Comparison of ENCODE assay signal across 12 cellular contexts in genomic region chr22:25666308-25666707, GRCh38.
DNase-seq lines count a peak whose midpoint lies in the region; ATAC-seq and TF ChIP-seq lines count a peak whose summit lies in the region.
"Had no signal": no experiment of that assay in that cellular context is flagged by ENCODE, and none has a peak within 500 bp of the region (broad histone marks: within the 10 kb centered on the region; RNA-seq: fewer than 3 reads in every experiment).

No MANE protein-coding gene starts in this region.

- H3K27me3 Mint-ChIP-seq in Caco-2 (ENCODE audit: insufficient read depth, unreplicated experiment), result no peaks in the 10 kb centered on the region
- H3K27me3 Mint-ChIP-seq in CD8-positive, alpha-beta T cell (ENCODE audit: low read depth), result no peaks in the 10 kb centered on the region

- H3K27ac Mint-ChIP-seq in Caco-2 (ENCODE audit: unreplicated experiment), result no peak overlapping the region
- H3K27ac Mint-ChIP-seq in CD8-positive, alpha-beta T cell, result no peak overlapping the region
- H3K27ac Mint-ChIP-seq: activated T-cell treated with anti-CD3 and anti-CD28 coated beads, Interleukin-2, amount 50 U/mL, for 24 hours had no signal

- H3K27ac ChIP-seq in Peyer's patch, result no peak overlapping the region
- peak overlapping the region in 7 of 12 donors; percentile 9 to 59 (median 34) for H3K27ac ChIP-seq in heart left ventricle
- no peak overlapping the region for H3K27ac ChIP-seq in psoas muscle
- no peak overlapping the region for H3K27ac ChIP-seq in CD8-positive, alpha-beta T cell (ENCODE audit: low read depth, low read length)

- TF ChIP-seq CTCF in Caco-2 (IDR thresholded peaks at IDR 0.05; ENCODE audit: insufficient read depth in 1 of 2, low read depth in 1 of 2, low read length in 1 of 2, severe bottlenecking in 1 of 2, unreplicated experiment in 1 of 2) (no peak), Peyer's patch (IDR thresholded peaks at IDR 0.05) (no peak), heart left ventricle (IDR thresholded peaks at IDR 0.05) (no peak), psoas muscle (IDR thresholded peaks at IDR 0.05) (no peak), GM13976 (IDR thresholded peaks at IDR 0.05; ENCODE audit: borderline replicate concordance, control extremely low read depth, extremely low read depth, insufficient read depth, missing control alignments) (no peak)
- TF ChIP-seq CTCF in CD8-positive, alpha-beta T cell (IDR thresholded peaks at IDR 0.05), result no peak

- CTCF ChIA-PET in Caco-2 (lab: Charles Lee), result interaction anchor here (1.1 kb wide), 1 partner anchor 122 kb away, joined by 4 read pairs; no protein-coding TSS in a partner anchor
- CTCF ChIA-PET in CD8-positive, alpha-beta T cell (lab: Charles Lee), result interaction anchor here (1.3 kb wide), 1 partner anchor 13 kb away, joined by 4 read pairs; no protein-coding TSS in a partner anchor

- no peaks in the 10 kb centered on the region for H3K4me1 Mint-ChIP-seq in Caco-2 (ENCODE audit: low read depth, unreplicated experiment)
- no peaks in the 10 kb centered on the region for H3K4me1 Mint-ChIP-seq in CD8-positive, alpha-beta T cell (ENCODE audit: low read depth)

- H3K36me3 ChIP-seq in Caco-2 (ENCODE audit: control insufficient read depth, insufficient read depth, low read length) (no peaks in the 10 kb centered on the region), Peyer's patch (no peaks in the 10 kb centered on the region), heart left ventricle (no peaks in the 10 kb centered on the region), psoas muscle (ENCODE audit: insufficient read depth in 1 of 2, low read depth in 1 of 2) (no peaks in the 10 kb centered on the region)
- no peaks in the 10 kb centered on the region for H3K36me3 ChIP-seq in CD8-positive, alpha-beta T cell (ENCODE audit: insufficient read depth, low read length)

- no peaks in the 10 kb centered on the region for H3K9me3 Mint-ChIP-seq in Caco-2 (ENCODE audit: unreplicated experiment)
- H3K9me3 Mint-ChIP-seq in CD8-positive, alpha-beta T cell, result no peaks in the 10 kb centered on the region
- H3K9me3 Mint-ChIP-seq: activated T-cell treated with anti-CD3 and anti-CD28 coated beads, Interleukin-2, amount 50 U/mL, for 24 hours had no signal

- H3K9me3 ChIP-seq in Caco-2 (no peaks in the 10 kb centered on the region), Peyer's patch (no peaks in the 10 kb centered on the region), heart left ventricle (no peaks in the 10 kb centered on the region), psoas muscle (no peaks in the 10 kb centered on the region)
- no peaks in the 10 kb centered on the region for H3K9me3 ChIP-seq in CD8-positive, alpha-beta T cell (ENCODE audit: low read length)

- peak in 3 of 4 donors; percentile 54 to 78 (median 66) for ATAC-seq in heart left ventricle
- peak in 3 of 4 donors; percentile 30 to 67 (median 39) for ATAC-seq in psoas muscle
- ATAC-seq in HG02885 (IDR thresholded peaks at IDR 0.05; ENCODE audit: poor library complexity, unreplicated experiment), result no peak
- ATAC-seq in CD8-positive, alpha-beta T cell, result no peak
- ATAC-seq: esophagus mucosa had no signal

- H3K4me1 ChIP-seq in Caco-2 (peaks cover 14% of the 10 kb centered on the region), Peyer's patch (peaks cover 0 to 9% (median 0%) of the 10 kb centered on the region in 4 donors), heart left ventricle (peaks cover 0 to 39% (median 10%) of the 10 kb centered on the region in 12 donors), psoas muscle (no peaks in the 10 kb centered on the region)
- no peaks in the 10 kb centered on the region for H3K4me1 ChIP-seq in CD8-positive, alpha-beta T cell (ENCODE audit: insufficient read depth, low read length)

- 29 to 53% (median 43%) methylated on average over 8 of the region's 8 CpGs for WGBS in heart left ventricle, 4 donors
- WGBS in psoas muscle, 3 donors, result 28 to 53% (median 38%) methylated on average over 8 of the region's 8 CpGs

- H3K27me3 ChIP-seq in Caco-2 (replicated peaks; ENCODE audit: control insufficient read depth, insufficient read depth, low read length), result no peaks in the 10 kb centered on the region
- H3K27me3 ChIP-seq in Peyer's patch, result no peaks in the 10 kb centered on the region
- H3K27me3 ChIP-seq in heart left ventricle, result no peaks in the 10 kb centered on the region
- H3K27me3 ChIP-seq in psoas muscle (ENCODE audit: insufficient read depth in 3 of 3, low read length in 2 of 3), result no peaks in the 10 kb centered on the region
- H3K27me3 ChIP-seq in CD8-positive, alpha-beta T cell (ENCODE audit: insufficient read depth, low read length), result no peaks in the 10 kb centered on the region

- H3K4me3 ChIP-seq in Caco-2 (ENCODE audit: low read depth, low read length) (no peak overlapping the region), Peyer's patch (no peak overlapping the region), heart left ventricle (peak overlapping the region in 4 of 12 donors; percentile 4 to 20 (median 8)), psoas muscle (no peak overlapping the region)
- H3K4me3 ChIP-seq in CD8-positive, alpha-beta T cell (ENCODE audit: low read depth, low read length), result no peak overlapping the region

- BruUV-seq in Caco-2 (replicated peaks; lab: Mats Ljungman, UMichigan), result no TSS peak

- no peaks in the 10 kb centered on the region for H3K36me3 Mint-ChIP-seq in Caco-2 (ENCODE audit: insufficient read depth, unreplicated experiment)
- peaks cover 2% of the 10 kb centered on the region for H3K36me3 Mint-ChIP-seq in CD8-positive, alpha-beta T cell

- intact Hi-C loops in Caco-2 (cut with micrococcal nuclease; ENCODE audit: unreplicated experiment), result no loop called here
- intact Hi-C loops in heart left ventricle (cut with DNase I), result loop anchor here in 1 of 10 donors (10.0 kb wide), 2 partner anchors 78 to 102 kb away; partner anchors contain the start of genes GRK3 and MYO18B
- intact Hi-C loops in psoas muscle (cut with DNase I), result no loop called here
- intact Hi-C loops in CD8-positive, alpha-beta T cell (cut with DNase I, micrococcal nuclease), result no loop called here

- no peak overlapping the region for H3K4me3 Mint-ChIP-seq in Caco-2 (ENCODE audit: unreplicated experiment)
- H3K4me3 Mint-ChIP-seq in CD8-positive, alpha-beta T cell, result no peak overlapping the region
- H3K4me3 Mint-ChIP-seq: activated T-cell treated with anti-CD3 and anti-CD28 coated beads, Interleukin-2, amount 50 U/mL, for 24 hours had no signal

- DNase-seq in Caco-2 (peak; percentile 48 to 58), Peyer's patch (peak in 2 of 3 donors; percentile 48 to 54), heart left ventricle (peak; percentile 57 to 73 (median 66)), psoas muscle (peak; percentile 75), NCI-H146 (lab: John Stamatoyannopoulos, UW) (no peak), GM13976 (ENCODE audit: low spot score) (no peak)
- DNase-seq in CD8-positive, alpha-beta T cell, result no peak
- DNase-seq: activated T-cell treated with anti-CD3 and anti-CD28 coated beads, Interleukin-2, amount 50 U/mL, for 24 hours; mammary epithelial cell; NCI-H1417 treated with DMSO at 0.1 percent for 48 hours had no signal

- in situ Hi-C loops in GM13976 (cut with MboI; ENCODE audit: low sequenced_read_pairs, unreplicated experiment), result no loop called here

- no peak for TF ChIP-seq POLR2A in Peyer's patch (IDR thresholded peaks at IDR 0.05)
- TF ChIP-seq POLR2A in heart left ventricle (IDR thresholded peaks at IDR 0.05), result no peak

- POLR2A ChIA-PET in Caco-2 (lab: Charles Lee), result no interaction called here
- POLR2A ChIA-PET in CD8-positive, alpha-beta T cell (lab: Charles Lee), result no interaction called here

Comparison
In these comparisons a context has a peak if more than half of its experiments do, and no peak if none do; other contexts are left out.
1. DNase-seq: peak in Caco-2 (2 of 2), Peyer's patch (2 of 3), heart left ventricle (5 of 5) and psoas muscle (2 of 2); none in CD8-positive, alpha-beta T cell (0 of 7), NCI-H146 (single experiment) and GM13976 (single experiment).
2. H3K27ac ChIP-seq: peak in heart left ventricle (7 of 12); none in Peyer's patch (0 of 4), psoas muscle (single experiment) and CD8-positive, alpha-beta T cell (single experiment).
3. ATAC-seq: peak in heart left ventricle (3 of 4) and psoas muscle (3 of 4); none in HG02885 (single experiment) and CD8-positive, alpha-beta T cell (single experiment).